Comparison of ENCODE assay signal across 24 cellular contexts in genomic region chr6:137214931-137215330, GRCh38. TPM values are rescaled to one million over a fixed set of nuclear protein-coding genes. Genes with fewer than 3 reads are reported as not detected.
DNase-seq lines count a peak whose midpoint lies in the region; ATAC-seq and TF ChIP-seq lines count a peak whose summit lies in the region.
"Had no signal": no experiment of that assay in that cellular context is flagged by ENCODE, and none has a peak within 500 bp of the region (broad histone marks: within the 10 kb centered on the region; RNA-seq: fewer than 3 reads in every experiment).

No MANE protein-coding gene starts in this region.

- H3K36me3 ChIP-seq in IMR-90 (ENCODE audit: control insufficient read depth, insufficient read depth, low read length) (0 out of 2 replicates have a peak, but pooled peaks cover 1% of the 10 kb centered on the region), psoas muscle (ENCODE audit: insufficient read depth in 1 of 2, low read depth in 1 of 2) (no peaks in the 10 kb centered on the region)
- H3K36me3 ChIP-seq: adrenal gland had no signal

- no peak overlapping the region for H4K5ac ChIP-seq in IMR-90 (ENCODE audit: low read depth, low read length)

- in situ Hi-C loops in IMR-90 (cut with MboI; ENCODE audit: low sequenced_read_pairs): no loop called here
- in situ Hi-C loops in ACHN (cut with HindIII; ENCODE audit: low pct_ligation_motif_present, low pct_unique_long_range_greater_than_20kb, low sequenced_read_pairs): no loop called here

- no peak overlapping the region for H2BK5ac ChIP-seq in IMR-90 (ENCODE audit: low read depth, low read length, poor library complexity, severe bottlenecking)

- no peak overlapping the region for H3K27ac ChIP-seq in IMR-90 (ENCODE audit: insufficient read depth, low read length)
- no peak overlapping the region for H3K27ac ChIP-seq in psoas muscle

- no peak overlapping the region for H4K91ac ChIP-seq in IMR-90 (ENCODE audit: insufficient read depth, low read depth, low read length)

- H3K9me1 ChIP-seq in IMR-90 (ENCODE audit: insufficient read depth, low read length): peaks cover 4% of the 10 kb centered on the region

- H2AFZ ChIP-seq in IMR-90 (replicated peaks; ENCODE audit: low read length, poor library complexity): no peak overlapping the region

- H3K14ac ChIP-seq in IMR-90 (replicated peaks; ENCODE audit: low read depth, low read length): no peak overlapping the region

- no peak for TF ChIP-seq RAD21 in IMR-90 (IDR thresholded peaks at IDR 0.05; ENCODE audit: low read length)

- H2AK9ac ChIP-seq in IMR-90 (replicated peaks; ENCODE audit: low read depth, low read length, poor library complexity): no peak overlapping the region

- BruUV-seq in IMR-90 (replicated peaks; lab: Mats Ljungman, UMichigan): no TSS peak

- H3K4me1 ChIP-seq in IMR-90 (ENCODE audit: control insufficient read depth, insufficient read depth, low read length): peaks cover 5% of the 10 kb centered on the region
- H3K4me1 ChIP-seq in psoas muscle: peaks cover 81% of the 10 kb centered on the region

- H3K27me3 ChIP-seq in IMR-90 (ENCODE audit: control insufficient read depth, insufficient read depth, low read length) (no peaks in the 10 kb centered on the region), psoas muscle (ENCODE audit: insufficient read depth in 3 of 3, low read length in 2 of 3) (no peaks in the 10 kb centered on the region)
- H3K27me3 ChIP-seq: adrenal gland had no signal

- H3K4me3 Mint-ChIP-seq in effector memory CD8-positive, alpha-beta T cell: peak overlapping the region; percentile 24 to 97
- H3K4me3 Mint-ChIP-seq: activated CD4-positive, alpha-beta memory T cell treated with anti-CD3 and anti-CD28 coated beads for 36 hours; WTC11 had no signal

- TF ChIP-seq POLR2A in IMR-90 (IDR thresholded peaks at IDR 0.05; ENCODE audit: low read depth, low read length): no peak

- DNase-seq in AG10803 (ENCODE audit: low read depth): peak; percentile 16
- DNase-seq in IMR-90: no peak
- DNase-seq in effector memory CD8-positive, alpha-beta T cell: no peak
- no peak for DNase-seq in psoas muscle
- DNase-seq in ACHN: no peak
- no peak for DNase-seq in NCI-H226
- DNase-seq: activated CD4-positive, alpha-beta memory T cell treated with anti-CD3 and anti-CD28 coated beads for 36 hours; activated gamma-delta T cell; activated T-cell treated with anti-CD3 and anti-CD28 coated beads for 4 hours; adrenal gland; CD8-positive, alpha-beta T cell; central memory CD4-positive, alpha-beta T cell; DMS153; GOT3; NCI-H1092; nucleus accumbens; retina; RPMI8226; T-helper 9 cell had no signal

- POLR2A ChIA-PET in IMR-90 (lab: Charles Lee; ENCODE audit: unreplicated experiment): no interaction called here

- H4K8ac ChIP-seq in IMR-90 (ENCODE audit: low read depth in 2 of 2, low read length in 2 of 2): no peak overlapping the region

- H3K4me2 ChIP-seq in IMR-90 (ENCODE audit: low read depth, low read length): no peak overlapping the region

- H3K9me3 Mint-ChIP-seq in effector memory CD8-positive, alpha-beta T cell: no peaks in the 10 kb centered on the region
- H3K9me3 Mint-ChIP-seq: activated CD4-positive, alpha-beta memory T cell treated with anti-CD3 and anti-CD28 coated beads for 36 hours; CD8-positive, alpha-beta T cell had no signal

- no peak for ATAC-seq in IMR-90 (ENCODE audit: low read depth)
- no peak for ATAC-seq in effector memory CD8-positive, alpha-beta T cell (replicated peaks)
- no peak for ATAC-seq in psoas muscle
- ATAC-seq in GM21367 (IDR thresholded peaks at IDR 0.05; ENCODE audit: unreplicated experiment): no peak
- no peak for ATAC-seq in HG03175 (IDR thresholded peaks at IDR 0.05; ENCODE audit: unreplicated experiment)
- ATAC-seq: CD8-positive, alpha-beta T cell; SK-N-SH treated with all-trans-retinoic acid at 6 μM for 48 hours; WTC11 had no signal

- H3K9me3 ChIP-seq in IMR-90 (ENCODE audit: control insufficient read depth, insufficient read depth, low read length): no peaks in the 10 kb centered on the region
- H3K9me3 ChIP-seq in psoas muscle: no peaks in the 10 kb centered on the region
- H3K9me3 ChIP-seq: adrenal gland had no signal

- H2BK15ac ChIP-seq in IMR-90 (ENCODE audit: low read depth, low read length): no peak overlapping the region

- dilution Hi-C loops in IMR-90 (cut with HindIII; ENCODE audit: low sequenced_read_pairs, unreplicated experiment): no loop called here

- no peak overlapping the region for H2BK120ac ChIP-seq in IMR-90 (ENCODE audit: low read depth, low read length)

- H3K27ac Mint-ChIP-seq in effector memory CD8-positive, alpha-beta T cell: no peak overlapping the region
- H3K27ac Mint-ChIP-seq: activated CD4-positive, alpha-beta memory T cell treated with anti-CD3 and anti-CD28 coated beads for 36 hours; CD8-positive, alpha-beta T cell; WTC11 had no signal

- TF ChIP-seq CTCF in AG10803 (conservative IDR thresholded peaks at IDR 0.05; ENCODE audit: low read length) (no peak), IMR-90 (conservative IDR thresholded peaks at IDR 0.05; ENCODE audit: low read depth, low read length) (no peak), psoas muscle (IDR thresholded peaks at IDR 0.05) (no peak)

- no peak overlapping the region for H3K9ac ChIP-seq in IMR-90 (ENCODE audit: low read depth, low read length)

- H3K4me3 ChIP-seq in AG10803 (ENCODE audit: low read length) (no peak overlapping the region), IMR-90 (ENCODE audit: insufficient read depth, low read depth, low read length) (no peak overlapping the region), psoas muscle (peak overlapping the region; percentile 37)

- H3K4me1 Mint-ChIP-seq in effector memory CD8-positive, alpha-beta T cell (ENCODE audit: low read depth in 2 of 2): peaks cover 54 to 81% of the 10 kb centered on the region in 2 donors

- no peaks in the 10 kb centered on the region for H3K27me3 Mint-ChIP-seq in effector memory CD8-positive, alpha-beta T cell
- H3K27me3 Mint-ChIP-seq: activated CD4-positive, alpha-beta memory T cell treated with anti-CD3 and anti-CD28 coated beads for 36 hours had no signal

- no peak overlapping the region for H2BK20ac ChIP-seq in IMR-90 (ENCODE audit: low read depth, low read length)

- no peak overlapping the region for H3K23ac ChIP-seq in IMR-90 (ENCODE audit: low read depth, low read length)

- H4K20me1 ChIP-seq in IMR-90 (ENCODE audit: insufficient read depth, low read length): peaks cover 39% of the 10 kb centered on the region

- no peak overlapping the region for H3K18ac ChIP-seq in IMR-90 (ENCODE audit: low read depth, low read length)

- no peak overlapping the region for H2AK5ac ChIP-seq in IMR-90 (ENCODE audit: low read depth, low read length)

- peaks cover 30 to 54% of the 10 kb centered on the region in 2 experiments for H3K79me1 ChIP-seq in IMR-90 (ENCODE audit: low read depth in 1 of 2, low read length in 2 of 2)

- intact Hi-C loops in IMR-90 (cut with micrococcal nuclease): no loop called here
- intact Hi-C loops in psoas muscle (cut with DNase I): loop anchor here (10.0 kb wide), 1 partner anchor 650 kb away; the partner anchor contains the start of gene TNFAIP3 (in 2 of the 2)

- CTCF ChIA-PET in IMR-90 (lab: Yijun Ruan, JAX): no interaction called here

- no peak overlapping the region for H3K4ac ChIP-seq in IMR-90 (ENCODE audit: low read depth, low read length)

- WGBS in IMR-90 (ENCODE audit: extremely low coverage in 2 of 2, insufficient read length in 1 of 2), 2 experiments: no CpG with 5 or more reads among the region's 3 CpGs
- 78 to 86% (median 79%) methylated on average over 3 of the region's 3 CpGs for WGBS in psoas muscle, 3 donors

- H3K36me3 Mint-ChIP-seq in effector memory CD8-positive, alpha-beta T cell (ENCODE audit: insufficient read depth): peaks cover 29% of the 10 kb centered on the region

- no peak overlapping the region for H3K56ac ChIP-seq in IMR-90 (ENCODE audit: extremely low read depth, insufficient read depth, low read length)

TF ChIP-seq in IMR-90, 13 proteins besides CTCF, POLR2A, EP300 and RAD21:
- TF ChIP-seq MAZ (IDR thresholded peaks at IDR 0.05; ENCODE audit: borderline replicate concordance, low read depth, low read length) (no peak), CEBPB (IDR thresholded peaks at IDR 0.05; ENCODE audit: low read depth, low read length) (peak; percentile 69)

RNA-seq across cellular contexts. Expression of gene IFNGR1, which starts 4.3 kb away (rescaled TPM):
- 25.6 and 34.2 TPM in 2 replicates for total RNA-seq in IMR-90 (2012; rRNA removed)
- 13.7 and 19.1 TPM in 2 replicates for polyA plus RNA-seq in IMR-90 (2012; rRNA removed)
- 2.8 and 4.1 TPM in 2 replicates for polyA plus RNA-seq in IMR-90 (2012; cell fraction: cytosol; rRNA removed)
- polyA plus RNA-seq in IMR-90 (2012; cell fraction: nucleus; rRNA removed; ENCODE audit: low replicate concordance): 4.1 and 19.2 TPM in 2 replicates
- total RNA-seq in psoas muscle: 10 to 100 TPM; 36.9 to 72.2 (median 51.6) TPM
- 100 to 1,000 TPM in 1 of 3 donors, 10 to 100 TPM in 2; 43.1 to 122 (median 50.7) TPM for polyA plus RNA-seq in psoas muscle

RNA-seq across cellular contexts. Expression of gene IL22RA2, which starts 41.5 kb away (rescaled TPM):
- total RNA-seq in IMR-90 (2012; rRNA removed) (not detected in 2 replicates), psoas muscle (not detected)
- polyA plus RNA-seq in IMR-90 (2012; rRNA removed) (not detected in 2 replicates), psoas muscle (not detected)
- not detected in 2 replicates for polyA plus RNA-seq in IMR-90 (2012; cell fraction: cytosol; rRNA removed)
- not detected in 2 replicates for polyA plus RNA-seq in IMR-90 (2012; cell fraction: nucleus; rRNA removed; ENCODE audit: low replicate concordance)
- total RNA-seq: activated CD4-positive, alpha-beta memory T cell treated with anti-CD3 and anti-CD28 coated beads for 36 hours; adrenal gland; CD8-positive, alpha-beta T cell; NCI-H460; WTC11 had no signal
- polyA plus RNA-seq: adrenal gland had no signal
